21 cellular contexts compared by ENCODE assay signal in genomic region chr6:97110149-97110548, GRCh38.
"Had no signal": no experiment of that assay in that cellular context is flagged by ENCODE, and none has a peak within 500 bp of the region (broad histone marks: within the 10 kb centered on the region; RNA-seq: fewer than 3 reads in every experiment).

No MANE protein-coding gene starts in this region.

- H3K36me3 ChIP-seq: left lung, prostate gland had no signal

- H3K4me3 ChIP-seq: ascending aorta, left lung, lung, prostate gland, tibial artery had no signal

- H3K4me3 Mint-ChIP-seq: activated naive CD4-positive, alpha-beta T cell treated with anti-CD3 and anti-CD28 coated beads, Interleukin-2, amount 10 ng/mL, durations not matched to agents 7 days and 5 days; activated T-cell treated with anti-CD3 and anti-CD28 coated beads, Interleukin-2, amount 50 U/mL, for 4 hours; central memory CD8-positive, alpha-beta T cell; naive B cell; T-cell; WTC11 had no signal

- H3K27ac ChIP-seq: ascending aorta, foreskin keratinocyte, left lung, prostate gland, tibial artery had no signal

- H3K4me1 ChIP-seq: ascending aorta, foreskin keratinocyte, left lung, prostate gland, tibial artery had no signal

- FAIRE-seq: colon had no signal

- ATAC-seq: activated T-cell treated with anti-CD3 and anti-CD28 coated beads, Interleukin-2, amount 50 U/mL, for 4 hours; foreskin keratinocyte; left lung; T-cell had no signal

- H3K27me3 ChIP-seq: ascending aorta, foreskin keratinocyte, left lung, tibial artery had no signal

- H3K4me1 Mint-ChIP-seq: central memory CD8-positive, alpha-beta T cell; naive B cell had no signal

- H3K9me3 ChIP-seq: prostate gland had no signal

- H3K27me3 Mint-ChIP-seq: central memory CD8-positive, alpha-beta T cell; T-cell had no signal

- H3K36me3 Mint-ChIP-seq: activated naive CD4-positive, alpha-beta T cell treated with anti-CD3 and anti-CD28 coated beads, Interleukin-2, amount 10 ng/mL, durations not matched to agents 7 days and 5 days had no signal

- H3K9me3 Mint-ChIP-seq: activated naive CD4-positive, alpha-beta T cell treated with anti-CD3 and anti-CD28 coated beads, Interleukin-2, amount 10 ng/mL, durations not matched to agents 7 days and 5 days; activated T-cell treated with anti-CD3 and anti-CD28 coated beads, Interleukin-2, amount 50 U/mL, for 4 hours; central memory CD8-positive, alpha-beta T cell; T-cell had no signal

- H3K27ac Mint-ChIP-seq: activated naive CD4-positive, alpha-beta T cell treated with anti-CD3 and anti-CD28 coated beads, Interleukin-2, amount 10 ng/mL, durations not matched to agents 7 days and 5 days; naive B cell; T-cell; WTC11 had no signal

- DNase-seq: activated CD4-positive, alpha-beta T cell treated with anti-CD3 and anti-CD28 coated beads, Interleukin-2, amount 50 U/mL, for 48 hours; activated CD8-positive, alpha-beta memory T cell treated with anti-CD3 and anti-CD28 coated beads, Interleukin-2, amount 50 U/mL, for 48 hours; activated effector memory CD4-positive, alpha-beta T cell treated with Interleukin-2 at 50 U/mL for 16 hours; activated naive CD4-positive, alpha-beta T cell treated with anti-CD3 and anti-CD28 coated beads, Interleukin-2, amount 10 ng/mL, durations not matched to agents 7 days and 5 days; activated T-cell treated with anti-CD3 and anti-CD28 coated beads, Interleukin-2, amount 50 U/mL, for 4 hours; effector memory CD4-positive, alpha-beta T cell; foreskin keratinocyte; kidney glomerular epithelial cell; left lung; naive B cell; stimulated activated CD4-positive, alpha-beta T cell treated with anti-CD3 and anti-CD28 coated beads, Interleukin-4, amount 100 ng/mL, for 24 hours; stimulated activated naive CD4-positive, alpha-beta T cell treated with Interleukin-2 at 50 U/mL for 16 hours; T-cell; T-helper 9 cell; tibial artery had no signal
